10 cellular contexts compared by ENCODE assay signal in genomic region chr20:25032478-25033183, GRCh38. TPM values are rescaled to one million over a fixed set of nuclear protein-coding genes. Genes with fewer than 3 reads are reported as not detected.
DNase-seq lines count a peak whose midpoint lies in the region; ATAC-seq lines count a peak whose summit lies in the region.
"Had no signal": no experiment of that assay in that cellular context is flagged by ENCODE, and none has a peak within 500 bp of the region (broad histone marks: within the 10 kb centered on the region; RNA-seq: fewer than 3 reads in every experiment).

No MANE protein-coding gene starts in this region.

- H3K4me1 ChIP-seq in mesodermal cell (ENCODE audit: control insufficient read depth, insufficient read depth, low read length, poor library complexity, severe bottlenecking): peaks cover 3% of the 10 kb centered on the region

- no peak overlapping the region for H3K4me3 Mint-ChIP-seq in natural killer cell treated with Interleukin-12 subunit alpha and Interleukin-12 subunit beta and Interleukin-15 and Interleukin-18, amount 100 ng/mL, for 72 hours

- no peak for ATAC-seq in GM18498 (IDR thresholded peaks at IDR 0.05; ENCODE audit: unreplicated experiment)
- no peak for ATAC-seq in natural killer cell treated with Interleukin-12 subunit alpha and Interleukin-12 subunit beta and Interleukin-15 and Interleukin-18, amount 100 ng/mL, for 72 hours
- ATAC-seq in HG03196 (IDR thresholded peaks at IDR 0.05; ENCODE audit: unreplicated experiment): no peak
- no peak for ATAC-seq in HG02763 (IDR thresholded peaks at IDR 0.05; ENCODE audit: unreplicated experiment)

- no peak overlapping the region for H3K4me3 ChIP-seq in mesodermal cell (ENCODE audit: extremely low read depth, insufficient read depth, low read length, poor library complexity, severe bottlenecking)

- no peaks in the 10 kb centered on the region for H3K36me3 ChIP-seq in mesodermal cell (ENCODE audit: control insufficient read depth, insufficient read depth, low read length)

- no peaks in the 10 kb centered on the region for H3K9me3 Mint-ChIP-seq in natural killer cell treated with Interleukin-12 subunit alpha and Interleukin-12 subunit beta and Interleukin-15 and Interleukin-18, amount 100 ng/mL, for 72 hours

- DNase-seq in NCI-H526 treated with DMSO at 0.1 percent for 48 hours (lab: John Stamatoyannopoulos, UW) (peak; percentile 72), epidermal melanocyte (ENCODE audit: insufficient read length, low spot score) (peak; percentile 59), substantia nigra (lab: John Stamatoyannopoulos, UW) (peak; percentile 60 to 96 (median 92))
- no peak for DNase-seq in natural killer cell treated with Interleukin-12 subunit alpha and Interleukin-12 subunit beta and Interleukin-15 and Interleukin-18, amount 100 ng/mL, for 72 hours (ENCODE audit: low spot score)
- DNase-seq: NCI-H1930; stimulated activated naive CD4-positive, alpha-beta T cell treated with Interleukin-2 at 50 U/mL for 16 hours had no signal

- H3K27ac Mint-ChIP-seq in natural killer cell treated with Interleukin-12 subunit alpha and Interleukin-12 subunit beta and Interleukin-15 and Interleukin-18, amount 100 ng/mL, for 72 hours: no peak overlapping the region

- no peaks in the 10 kb centered on the region for H3K36me3 Mint-ChIP-seq in natural killer cell treated with Interleukin-12 subunit alpha and Interleukin-12 subunit beta and Interleukin-15 and Interleukin-18, amount 100 ng/mL, for 72 hours

- WGBS in mesodermal cell (ENCODE audit: insufficient coverage in 2 of 2), 2 experiments: 66 to 73% methylated on average over 21 to 27 of the region's 27 CpGs

- H3K27ac ChIP-seq in mesodermal cell (ENCODE audit: low read depth, low read length, severe bottlenecking) (peak overlapping the region; percentile 55), substantia nigra (ENCODE audit: low read depth, low read length, poor library complexity, severe bottlenecking) (peak overlapping the region; percentile 98)

- peaks cover 22 to 24% of the 10 kb centered on the region in 2 donors for H3K4me1 Mint-ChIP-seq in natural killer cell treated with Interleukin-12 subunit alpha and Interleukin-12 subunit beta and Interleukin-15 and Interleukin-18, amount 100 ng/mL, for 72 hours (ENCODE audit: low read depth in 2 of 2)

- no peaks in the 10 kb centered on the region for H3K27me3 Mint-ChIP-seq in natural killer cell treated with Interleukin-12 subunit alpha and Interleukin-12 subunit beta and Interleukin-15 and Interleukin-18, amount 100 ng/mL, for 72 hours

- no peaks in the 10 kb centered on the region for H3K9me3 ChIP-seq in mesodermal cell (ENCODE audit: control insufficient read depth, low read length)

RNA-seq across cellular contexts. Expression of gene ACSS1, which starts 25.3 kb away (rescaled TPM):
- 0.77 TPM for polyA plus RNA-seq in mesodermal cell (2013, experiment 1 of 2)
- polyA plus RNA-seq in mesodermal cell (2013, experiment 2 of 2): 0.46 TPM
- total RNA-seq in natural killer cell treated with Interleukin-12 subunit alpha and Interleukin-12 subunit beta and Interleukin-15 and Interleukin-18, amount 100 ng/mL, for 72 hours: 1 to 10 TPM; 5.8 to 7.6 TPM

RNA-seq across cellular contexts. Expression of gene APMAP, which starts 40.1 kb away (rescaled TPM):
- 91.6 TPM for polyA plus RNA-seq in mesodermal cell (2013, experiment 1 of 2)
- 79.4 TPM for polyA plus RNA-seq in mesodermal cell (2013, experiment 2 of 2)
- 100 to 1,000 TPM; 109 to 206 TPM for total RNA-seq in natural killer cell treated with Interleukin-12 subunit alpha and Interleukin-12 subunit beta and Interleukin-15 and Interleukin-18, amount 100 ng/mL, for 72 hours

RNA-seq across cellular contexts. Expression of gene VSX1, which starts 49.3 kb away (rescaled TPM):
- not detected for polyA plus RNA-seq in mesodermal cell (2013, experiment 1 of 2)
- polyA plus RNA-seq in mesodermal cell (2013, experiment 2 of 2): not detected
- not detected for total RNA-seq in natural killer cell treated with Interleukin-12 subunit alpha and Interleukin-12 subunit beta and Interleukin-15 and Interleukin-18, amount 100 ng/mL, for 72 hours
